11 cellular contexts compared by ENCODE assay signal in the genomic region with DNA sequence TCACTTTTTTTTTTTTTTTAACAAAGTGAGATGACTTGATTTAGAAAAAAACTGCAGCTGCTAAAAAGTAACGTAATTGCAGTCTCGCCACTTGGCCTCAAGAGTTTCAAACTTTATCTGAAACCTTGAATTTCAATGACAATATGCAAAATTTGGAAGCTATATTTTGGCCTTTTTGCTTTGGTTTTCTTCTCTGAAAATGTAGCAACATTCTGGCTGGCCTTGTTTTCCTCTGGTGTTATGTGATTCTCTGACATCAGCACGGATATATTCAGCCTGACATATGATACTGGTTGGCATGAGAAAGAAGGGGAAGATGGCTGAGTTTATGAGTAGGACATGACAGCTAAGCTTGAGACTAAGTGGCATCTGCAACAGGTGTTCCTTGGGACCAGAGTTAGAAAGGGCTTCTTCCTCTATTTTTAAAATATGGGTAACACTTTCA.
DNase-seq lines count a peak whose midpoint lies in the region; ATAC-seq lines count a peak whose summit lies in the region.
"Had no signal": no experiment of that assay in that cellular context is flagged by ENCODE, and none has a peak within 500 bp of the region (broad histone marks: within the 10 kb centered on the region; RNA-seq: fewer than 3 reads in every experiment).

No MANE protein-coding gene starts in this region.

- no peak overlapping the region for H3K27ac Mint-ChIP-seq in effector memory CD8-positive, alpha-beta T cell
- H3K27ac Mint-ChIP-seq: activated T-cell treated with anti-CD3 and anti-CD28 coated beads, Interleukin-2, amount 50 U/mL, for 72 hours; progenitor cell of endocrine pancreas had no signal

- H3K27me3 Mint-ChIP-seq in effector memory CD8-positive, alpha-beta T cell: peaks cover 2 to 6% of the 10 kb centered on the region in 2 donors
- H3K27me3 Mint-ChIP-seq: progenitor cell of endocrine pancreas had no signal

- ATAC-seq in GM18907 (IDR thresholded peaks at IDR 0.05; ENCODE audit: unreplicated experiment): peak; percentile 77
- ATAC-seq in GM21717 (IDR thresholded peaks at IDR 0.05; ENCODE audit: unreplicated experiment): peak; percentile 90
- ATAC-seq in HG03139 (IDR thresholded peaks at IDR 0.05; ENCODE audit: unreplicated experiment): peak; percentile 73
- peak; percentile 22 for ATAC-seq in effector memory CD8-positive, alpha-beta T cell (replicated peaks)
- ATAC-seq: activated T-cell treated with anti-CD3 and anti-CD28 coated beads, Interleukin-2, amount 50 U/mL, for 72 hours; left lung had no signal

- H3K9me3 Mint-ChIP-seq in effector memory CD8-positive, alpha-beta T cell: no peaks in the 10 kb centered on the region
- H3K9me3 Mint-ChIP-seq: activated T-cell treated with anti-CD3 and anti-CD28 coated beads, Interleukin-2, amount 50 U/mL, for 72 hours had no signal

- peaks cover 2 to 3% of the 10 kb centered on the region in 2 donors for H3K4me1 Mint-ChIP-seq in effector memory CD8-positive, alpha-beta T cell (ENCODE audit: low read depth in 2 of 2)

- no peak overlapping the region for H3K4me3 Mint-ChIP-seq in effector memory CD8-positive, alpha-beta T cell
- H3K4me3 Mint-ChIP-seq: activated T-cell treated with anti-CD3 and anti-CD28 coated beads, Interleukin-2, amount 50 U/mL, for 72 hours had no signal

- no peak for DNase-seq in effector memory CD8-positive, alpha-beta T cell
- DNase-seq in NK-92 (lab: John Stamatoyannopoulos, UW; ENCODE audit: unreplicated experiment) (no peak), NCI-H1930 (lab: John Stamatoyannopoulos, UW) (no peak), RKO (ENCODE audit: low spot score) (no peak), nucleus accumbens (lab: John Stamatoyannopoulos, UW) (no peak)
- DNase-seq: activated T-cell treated with anti-CD3 and anti-CD28 coated beads, Interleukin-2, amount 50 U/mL, for 72 hours; left lung had no signal

- peaks cover 6% of the 10 kb centered on the region for H3K36me3 Mint-ChIP-seq in effector memory CD8-positive, alpha-beta T cell (ENCODE audit: insufficient read depth)

Comparison
In these comparisons a context has a peak if more than half of its experiments do, and no peak if none do; other contexts are left out.
1. ATAC-seq: peak in every context shown above with its lines; median percentile 90 in GM21717; 77 in GM18907; 73 in HG03139; 22 in effector memory CD8-positive, alpha-beta T cell.